Comparison of ENCODE assay signal across 16 cellular contexts in genomic region chr6:24765968-24766367, GRCh38. TPM values are rescaled to one million over a fixed set of nuclear protein-coding genes. Genes with fewer than 3 reads are reported as not detected.
A peak's percentile ranks its signal among the peaks of the same experiment; 100 is the strongest.
DNase-seq lines count a peak whose midpoint lies in the region; ATAC-seq, FAIRE-seq and TF ChIP-seq lines count a peak whose summit lies in the region.
"Not testable (repeated sequence)": the region's sequence is repeated elsewhere in the genome, so short reads cannot be mapped to it uniquely, and the experiment has no call there.
"Had no signal": no experiment of that assay in that cellular context is flagged by ENCODE, and none has a peak within 500 bp of the region (broad histone marks: within the 10 kb centered on the region; RNA-seq: fewer than 3 reads in every experiment).

No MANE protein-coding gene starts in this region.

- DNase-seq in Calu3; body of pancreas; HepG2 (ENCODE audit: low spot score); neuronal stem cell (ENCODE audit: low spot score); testis: not testable (repeated sequence)
- peak in 1 of 6 donors; percentile 61 for DNase-seq in pancreas

- CTCF ChIA-PET in Calu3 (lab: Charles Lee) (interaction anchor here (0.7 to 2.6 kb wide), 7 partner anchors 23 to 252 kb away, joined by 3 to 23 read pairs (median 7); partner anchors contain the start of gene C6orf62), HepG2 (lab: Yijun Ruan, JAX; ENCODE audit: low intra/inter-chr PET ratio, low total read pairs) (interaction anchor here (1.7 to 1.8 kb wide), 2 partner anchors 182 to 185 kb away, joined by 5 read pairs; no protein-coding TSS in a partner anchor)

- POLR2A ChIA-PET in HepG2 (lab: Yijun Ruan, JAX), result interaction anchor here (1.1 to 1.4 kb wide), 2 partner anchors 44 to 63 kb away, joined by 3 to 4 read pairs; no protein-coding TSS in a partner anchor

- not testable (repeated sequence) for H3K9me3 Mint-ChIP-seq in Calu3 (ENCODE audit: low read depth, unreplicated experiment); dendritic cell treated with granulocyte-macrophage colony-stimulating factor and Interleukin-4, amounts not matched to agents 40 ng/mL and 50 ng/mL, for 4 days

- H3K23ac ChIP-seq in neuronal stem cell (ENCODE audit: low read depth, low read length, poor library complexity), result not testable (repeated sequence)

- not testable (repeated sequence) for H3K79me1 ChIP-seq in neuronal stem cell (ENCODE audit: low read depth, low read length)

- WGBS in body of pancreas, 2 donors, result 48 to 93% methylated on average over 11 to 12 of the region's 26 CpGs
- WGBS in HepG2 (ENCODE audit: low lambda C conversion rate), result 86% methylated on average over 2 of the region's 26 CpGs
- no CpG with 5 or more reads among the region's 26 CpGs for WGBS in neuronal stem cell (ENCODE audit: extremely low coverage in 2 of 2, insufficient read length in 2 of 2, insufficient replicate concordance in 1 of 2), 2 donors
- WGBS in pancreas, 2 donors, result 82 to 94% methylated on average over 12 to 23 of the region's 26 CpGs
- 86% methylated on average over 24 of the region's 26 CpGs; no CpG with 5 or more reads in 1 of the 2 donors for WGBS in testis, 2 donors

- intact Hi-C loops in Calu3 (cut with micrococcal nuclease; ENCODE audit: unreplicated experiment) (loop anchor here (1.0 kb wide), 5 partner anchors 48 to 241 kb away; no protein-coding TSS in a partner anchor), body of pancreas (cut with DNase I) (loop anchor here (5.0 to 10.0 kb wide), 2 partner anchors 51 to 184 kb away; partner anchors contain the start of gene C6orf62), HepG2 (cut with micrococcal nuclease; ENCODE audit: unreplicated experiment) (loop anchor here (1.0 kb wide), 1 partner anchor 185 kb away; no protein-coding TSS in a partner anchor), pancreas (cut with DNase I) (loop anchor here in 2 of 3 donors (5.0 to 10.0 kb wide), 2 partner anchors 181 to 184 kb away; no protein-coding TSS in a partner anchor), testis (cut with DNase I; ENCODE audit: low total_unique reads) (loop anchor here (10.0 kb wide), 1 partner anchor 181 kb away; no protein-coding TSS in a partner anchor)
- intact Hi-C loops in dendritic cell treated with granulocyte-macrophage colony-stimulating factor and Interleukin-4, amounts not matched to agents 40 ng/mL and 50 ng/mL, for 4 days (cut with micrococcal nuclease), result loop anchor here (1.0 kb wide), 2 partner anchors 48 to 185 kb away; no protein-coding TSS in a partner anchor

- peak overlapping the region; percentile 35; the same call in 1 of the 2 replicates for H3K27ac ChIP-seq in VCaP
- H3K27ac ChIP-seq in body of pancreas, result peak overlapping the region in 3 of 4 donors; percentile 54 to 77 (median 64)
- H3K27ac ChIP-seq in HepG2 (ENCODE audit: extremely low read length, insufficient read depth, low read length); neuronal stem cell (replicated peaks; ENCODE audit: low read length); testis: not testable (repeated sequence)
- peak overlapping the region in 3 of 4 donors; percentile 15 to 51 (median 28) for H3K27ac ChIP-seq in pancreas

- H3K36me3 ChIP-seq in body of pancreas (replicated peaks in 1 of 2; ENCODE audit: insufficient read depth in 1 of 2, low read depth in 2 of 2); HepG2 (replicated peaks in 1 of 2; ENCODE audit: control insufficient read depth in 1 of 2, insufficient read depth in 2 of 2, low read length in 2 of 2); neuronal stem cell (replicated peaks in 1 of 2; ENCODE audit: control insufficient read depth in 2 of 2, insufficient read depth in 2 of 2, low read length in 2 of 2); pancreas; testis (ENCODE audit: low read depth, missing control alignments): not testable (repeated sequence)

- not testable (repeated sequence) for H4K20me1 ChIP-seq in HepG2 (ENCODE audit: insufficient read depth, low read length)

- H3K4me2 ChIP-seq in HepG2 (ENCODE audit: low read depth, low read length); neuronal stem cell (ENCODE audit: insufficient read depth, low read length, poor library complexity, severe bottlenecking): not testable (repeated sequence)

- H2BK12ac ChIP-seq in neuronal stem cell (ENCODE audit: low read length), result not testable (repeated sequence)

- not testable (repeated sequence) for H2BK5ac ChIP-seq in neuronal stem cell (ENCODE audit: low read length)

- H3K4me3 Mint-ChIP-seq in Calu3 (ENCODE audit: low read depth, unreplicated experiment), result peak overlapping the region; percentile 27
- H3K4me3 Mint-ChIP-seq in dendritic cell treated with granulocyte-macrophage colony-stimulating factor and Interleukin-4, amounts not matched to agents 40 ng/mL and 50 ng/mL, for 4 days, result not testable (repeated sequence)

- H3K27me3 ChIP-seq in body of pancreas; HepG2 (ENCODE audit: control insufficient read depth in 1 of 2, insufficient read depth in 2 of 2, low read length in 2 of 2); neuronal stem cell (ENCODE audit: control insufficient read depth in 3 of 3, insufficient read depth in 3 of 3, low read depth in 1 of 3, low read length in 3 of 3); pancreas; testis: not testable (repeated sequence)

- not testable (repeated sequence) for TF ChIP-seq POLR2A in body of pancreas (IDR thresholded peaks at IDR 0.05); HepG2 (IDR thresholded peaks at IDR 0.05; ENCODE audit: insufficient read depth in 1 of 2, low read depth in 2 of 2, low read length in 2 of 2); testis (IDR thresholded peaks at IDR 0.05)

- H3K14ac ChIP-seq in neuronal stem cell (ENCODE audit: low read length), result not testable (repeated sequence)

- not testable (repeated sequence) for H3K18ac ChIP-seq in neuronal stem cell (ENCODE audit: low read length)

- peaks cover 25% of the 10 kb centered on the region for H3K4me1 Mint-ChIP-seq in Calu3 (ENCODE audit: low read depth, unreplicated experiment)
- peaks cover 21% of the 10 kb centered on the region for H3K4me1 Mint-ChIP-seq in dendritic cell treated with granulocyte-macrophage colony-stimulating factor and Interleukin-4, amounts not matched to agents 40 ng/mL and 50 ng/mL, for 4 days (ENCODE audit: low read depth)

- not testable (repeated sequence) for TF ChIP-seq CTCF in Calu3 (IDR thresholded peaks at IDR 0.05; ENCODE audit: unreplicated experiment); VCaP (conservative IDR thresholded peaks at IDR 0.05); body of pancreas (IDR thresholded peaks at IDR 0.05); HepG2 (CRISPR knock-in tag; IDR thresholded peaks at IDR 0.05); pancreas (IDR thresholded peaks at IDR 0.05); testis (IDR thresholded peaks at IDR 0.05)

- TF ChIP-seq RAD21 in HepG2 (CRISPR knock-in tag; IDR thresholded peaks at IDR 0.05), result not testable (repeated sequence)

- not testable (repeated sequence) for ATAC-seq in body of pancreas, HepG2, pancreas

- not testable (repeated sequence) for H4K91ac ChIP-seq in neuronal stem cell (ENCODE audit: low read depth, low read length, poor library complexity)

- not testable (repeated sequence) for H3K9me3 ChIP-seq in body of pancreas; HepG2 (ENCODE audit: low read length); neuronal stem cell (replicated peaks in 1 of 2; ENCODE audit: control insufficient read depth in 2 of 2, insufficient read depth in 1 of 2, low read depth in 1 of 2, low read length in 2 of 2); pancreas; testis

- not testable (repeated sequence) for H3K9ac ChIP-seq in HepG2 (ENCODE audit: insufficient read depth, low read depth, low read length); neuronal stem cell (ENCODE audit: low read depth, low read length, poor library complexity)

- not testable (repeated sequence) for H2AK5ac ChIP-seq in neuronal stem cell (ENCODE audit: low read depth, low read length)

- H2BK15ac ChIP-seq in neuronal stem cell (ENCODE audit: low read length), result not testable (repeated sequence)

- not testable (repeated sequence) for TF ChIP-seq EP300 in HepG2 (IDR thresholded peaks at IDR 0.05; ENCODE audit: low read depth in 2 of 2, low read length in 2 of 2); HepG2 (CRISPR knock-in tag; IDR thresholded peaks at IDR 0.05; ENCODE audit: borderline replicate concordance)

- not testable (repeated sequence) for FAIRE-seq in HepG2 (lab: Jason Lieb, UNC); pancreas (lab: Jason Lieb, UNC)

- H3K4me3 ChIP-seq in body of pancreas; HepG2 (replicated peaks in 1 of 3; ENCODE audit: insufficient read depth in 1 of 3, low read depth in 2 of 3, low read length in 3 of 3); neuronal stem cell (ENCODE audit: low read length in 2 of 2); pancreas: not testable (repeated sequence)
- H3K4me3 ChIP-seq in testis, result peak overlapping the region; percentile 10 to 41

- not testable (repeated sequence) for BruUV-seq in Calu3 (replicated peaks; lab: Mats Ljungman, UMichigan); HepG2 (replicated peaks; lab: Mats Ljungman, UMichigan)

- not testable (repeated sequence) for H3K27me3 Mint-ChIP-seq in Calu3 (ENCODE audit: unreplicated experiment); dendritic cell treated with granulocyte-macrophage colony-stimulating factor and Interleukin-4, amounts not matched to agents 40 ng/mL and 50 ng/mL, for 4 days

- H3K27ac Mint-ChIP-seq in Calu3 (ENCODE audit: unreplicated experiment), result not testable (repeated sequence)
- peak overlapping the region; percentile 6 for H3K27ac Mint-ChIP-seq in dendritic cell treated with granulocyte-macrophage colony-stimulating factor and Interleukin-4, amounts not matched to agents 40 ng/mL and 50 ng/mL, for 4 days

- peaks cover 43% of the 10 kb centered on the region for H3K4me1 ChIP-seq in body of pancreas
- H3K4me1 ChIP-seq in HepG2 (ENCODE audit: insufficient read depth, low read length), result peaks cover 34% of the 10 kb centered on the region
- H3K4me1 ChIP-seq in neuronal stem cell (ENCODE audit: control insufficient read depth in 2 of 2, insufficient read depth in 1 of 2, low read depth in 1 of 2, low read length in 2 of 2); testis: not testable (repeated sequence)
- H3K4me1 ChIP-seq in pancreas, result peaks cover 8 to 12% (median 10%) of the 10 kb centered on the region in 3 donors

- in situ Hi-C loops in HepG2 (cut with HindIII; ENCODE audit: extremely low pct_ligation_motif_present, low pct_unique_long_range_greater_than_20kb), result loop anchor here (5.0 kb wide), 1 partner anchor 184 kb away; no protein-coding TSS in a partner anchor

- not testable (repeated sequence) for H4K8ac ChIP-seq in neuronal stem cell (ENCODE audit: low read depth, low read length)

- H2AFZ ChIP-seq in HepG2 (ENCODE audit: low read length), result not testable (repeated sequence)
- peak overlapping the region; percentile 35 for H2AFZ ChIP-seq in neuronal stem cell (ENCODE audit: low read length)

- H2BK120ac ChIP-seq in neuronal stem cell (ENCODE audit: low read depth, low read length), result not testable (repeated sequence)

- not testable (repeated sequence) for H3K4ac ChIP-seq in neuronal stem cell (ENCODE audit: low read length)

- not testable (repeated sequence) for H3K79me2 ChIP-seq in HepG2 (ENCODE audit: insufficient read depth, low read length)

- H3K36me3 Mint-ChIP-seq in Calu3 (ENCODE audit: insufficient read depth, unreplicated experiment); dendritic cell treated with granulocyte-macrophage colony-stimulating factor and Interleukin-4, amounts not matched to agents 40 ng/mL and 50 ng/mL, for 4 days (ENCODE audit: low read depth): not testable (repeated sequence)

RNA-seq across cellular contexts. Expression of gene GMNN, which starts 8.8 kb away (rescaled TPM):
- total RNA-seq in Calu3 (2022) (183 and 200 TPM in 2 replicates), body of pancreas (10 to 100 TPM; 39.2 to 42.8 TPM), HepG2 (2016; rRNA removed; fragmentation: Illumina TruSeq; extraction: Trizol) (154 and 228 TPM in 2 replicates), pancreas (10 to 100 TPM; 36.5 to 69.4 (median 50.3) TPM), testis (10 to 100 TPM; 23.8 to 37.4 TPM)
- total RNA-seq in HepG2 (2016; cell fraction: cytosol; rRNA removed; fragmentation: Illumina TruSeq; extraction: Trizol; ENCODE audit: low read depth), result 56.6 and 64.1 TPM in 2 replicates
- total RNA-seq in HepG2 (2016; cell fraction: insoluble cytoplasmic fraction; rRNA removed; fragmentation: Illumina TruSeq; extraction: Trizol), result 154 and 231 TPM in 2 replicates
- total RNA-seq in HepG2 (2016; cell fraction: membrane; rRNA removed; fragmentation: Illumina TruSeq; extraction: Trizol), result 68.9 and 73.8 TPM in 2 replicates
- total RNA-seq in HepG2 (2016; cell fraction: nucleus; rRNA removed; fragmentation: Illumina TruSeq; extraction: Trizol), result 108 and 117 TPM in 2 replicates
- polyA plus RNA-seq in HepG2 (2011; rRNA removed) (41.6 and 61.8 TPM in 2 replicates), pancreas (10 to 100 TPM; 44.4 to 57.0 TPM), testis (ENCODE audit: insufficient read depth, low read depth, low replicate concordance) (67.2 TPM)
- 38.6 and 39.1 TPM in 2 replicates for polyA plus RNA-seq in HepG2 (2011; cell fraction: cytosol; rRNA removed)
- polyA plus RNA-seq in HepG2 (2011; cell fraction: nucleus; rRNA removed), result 27.0 and 29.5 TPM in 2 replicates
- 64.4 and 82.5 TPM in 2 replicates for polyA plus RNA-seq in HepG2 (2012)
- polyA plus RNA-seq in HepG2 (2016; cell fraction: cytosol; fragmentation: Illumina TruSeq; extraction: Trizol; ENCODE audit: low read depth), result 38.2 and 45.0 TPM in 2 replicates
- polyA plus RNA-seq in HepG2 (2016; cell fraction: insoluble cytoplasmic fraction; fragmentation: Illumina TruSeq; extraction: Trizol; ENCODE audit: low read depth), result 256 and 266 TPM in 2 replicates
- 43.5 and 50.5 TPM in 2 replicates for polyA plus RNA-seq in HepG2 (2016; cell fraction: membrane; fragmentation: Illumina TruSeq; extraction: Trizol; ENCODE audit: low read depth)
- 137 and 150 TPM in 2 replicates for polyA plus RNA-seq in HepG2 (2016; cell fraction: nucleus; fragmentation: Illumina TruSeq; extraction: Trizol; ENCODE audit: insufficient read depth, low read depth)
- 38.8 and 71.1 TPM in 2 replicates for polyA minus RNA-seq in HepG2 (2011; rRNA and poly(A)+ RNA removed; ENCODE audit: low replicate concordance)
- polyA minus RNA-seq in HepG2 (2011; cell fraction: cytosol; rRNA and poly(A)+ RNA removed), result 28.4 and 37.2 TPM in 2 replicates
- polyA minus RNA-seq in HepG2 (2011; cell fraction: nucleus; rRNA and poly(A)+ RNA removed), result 67.4 and 86.9 TPM in 2 replicates
- 95.7 TPM for polyA plus RNA-seq in neuronal stem cell (2013, experiment 1 of 2)
- polyA plus RNA-seq in neuronal stem cell (2013, experiment 2 of 2), result 97.4 TPM

RNA-seq across cellular contexts. Expression of gene ARMH2, which starts 32.7 kb away (rescaled TPM):
- total RNA-seq in Calu3 (2022) (not detected in 2 replicates), body of pancreas (not detected), HepG2 (2016; rRNA removed; fragmentation: Illumina TruSeq; extraction: Trizol) (not detected in 2 replicates), pancreas (not detected), testis (1 to 10 TPM; 2.1 to 3.4 TPM)
- total RNA-seq in HepG2 (2016; cell fraction: cytosol; rRNA removed; fragmentation: Illumina TruSeq; extraction: Trizol; ENCODE audit: low read depth), result not detected in 2 replicates
- total RNA-seq in HepG2 (2016; cell fraction: insoluble cytoplasmic fraction; rRNA removed; fragmentation: Illumina TruSeq; extraction: Trizol), result not detected in 2 replicates
- total RNA-seq in HepG2 (2016; cell fraction: membrane; rRNA removed; fragmentation: Illumina TruSeq; extraction: Trizol), result not detected in 2 replicates
- not detected in 2 replicates for total RNA-seq in HepG2 (2016; cell fraction: nucleus; rRNA removed; fragmentation: Illumina TruSeq; extraction: Trizol)
- polyA plus RNA-seq in HepG2 (2011; rRNA removed) (not detected in 2 replicates), pancreas (not detected), testis (ENCODE audit: insufficient read depth, low read depth, low replicate concordance) (31.7 TPM)
- polyA plus RNA-seq in HepG2 (2011; cell fraction: cytosol; rRNA removed), result not detected in 2 replicates
- not detected in 2 replicates for polyA plus RNA-seq in HepG2 (2011; cell fraction: nucleus; rRNA removed)
- polyA plus RNA-seq in HepG2 (2012), result not detected in 2 replicates
- polyA plus RNA-seq in HepG2 (2016; cell fraction: cytosol; fragmentation: Illumina TruSeq; extraction: Trizol; ENCODE audit: low read depth), result not detected in 2 replicates
- not detected in 2 replicates for polyA plus RNA-seq in HepG2 (2016; cell fraction: insoluble cytoplasmic fraction; fragmentation: Illumina TruSeq; extraction: Trizol; ENCODE audit: low read depth)
- polyA plus RNA-seq in HepG2 (2016; cell fraction: membrane; fragmentation: Illumina TruSeq; extraction: Trizol; ENCODE audit: low read depth), result not detected in 2 replicates
- polyA plus RNA-seq in HepG2 (2016; cell fraction: nucleus; fragmentation: Illumina TruSeq; extraction: Trizol; ENCODE audit: insufficient read depth, low read depth), result not detected in 2 replicates
- polyA minus RNA-seq in HepG2 (2011; rRNA and poly(A)+ RNA removed; ENCODE audit: low replicate concordance), result not detected in 2 replicates
- polyA minus RNA-seq in HepG2 (2011; cell fraction: cytosol; rRNA and poly(A)+ RNA removed), result not detected in 2 replicates
- polyA minus RNA-seq in HepG2 (2011; cell fraction: nucleus; rRNA and poly(A)+ RNA removed), result not detected in 2 replicates
- not detected for polyA plus RNA-seq in neuronal stem cell (2013, experiment 1 of 2)
- not detected for polyA plus RNA-seq in neuronal stem cell (2013, experiment 2 of 2)
- total RNA-seq: A172; A673; Caco-2; CD4-positive, alpha-beta T cell; Daoy had no signal
- polyA plus RNA-seq: A549, AG04450, BJ had no signal

RNA-seq across cellular contexts. Expression of gene C6orf62, which starts 47.0 kb away (rescaled TPM):
- total RNA-seq in Calu3 (2022) (334 and 370 TPM in 2 replicates), body of pancreas (10 to 100 TPM; 46.5 to 70.0 TPM), HepG2 (2016; rRNA removed; fragmentation: Illumina TruSeq; extraction: Trizol) (90.4 and 135 TPM in 2 replicates), pancreas (10 to 100 TPM; 33.7 to 85.6 (median 53.2) TPM), testis (100 to 1,000 TPM; 109 to 128 TPM)
- total RNA-seq in HepG2 (2016; cell fraction: cytosol; rRNA removed; fragmentation: Illumina TruSeq; extraction: Trizol; ENCODE audit: low read depth), result 24.8 and 26.7 TPM in 2 replicates
- 89.3 and 123 TPM in 2 replicates for total RNA-seq in HepG2 (2016; cell fraction: insoluble cytoplasmic fraction; rRNA removed; fragmentation: Illumina TruSeq; extraction: Trizol)
- total RNA-seq in HepG2 (2016; cell fraction: membrane; rRNA removed; fragmentation: Illumina TruSeq; extraction: Trizol), result 130 and 133 TPM in 2 replicates
- total RNA-seq in HepG2 (2016; cell fraction: nucleus; rRNA removed; fragmentation: Illumina TruSeq; extraction: Trizol), result 66.3 and 75.0 TPM in 2 replicates
- polyA plus RNA-seq in HepG2 (2011; rRNA removed) (54.8 and 55.6 TPM in 2 replicates), pancreas (10 to 100 TPM; 45.7 to 52.4 TPM), testis (ENCODE audit: insufficient read depth, low read depth, low replicate concordance) (139 TPM)
- polyA plus RNA-seq in HepG2 (2011; cell fraction: cytosol; rRNA removed), result 18.8 and 39.1 TPM in 2 replicates
- 24.8 and 28.1 TPM in 2 replicates for polyA plus RNA-seq in HepG2 (2011; cell fraction: nucleus; rRNA removed)
- polyA plus RNA-seq in HepG2 (2012), result 49.0 and 57.3 TPM in 2 replicates
- 13.5 and 14.0 TPM in 2 replicates for polyA plus RNA-seq in HepG2 (2016; cell fraction: cytosol; fragmentation: Illumina TruSeq; extraction: Trizol; ENCODE audit: low read depth)
- 91.3 and 99.8 TPM in 2 replicates for polyA plus RNA-seq in HepG2 (2016; cell fraction: insoluble cytoplasmic fraction; fragmentation: Illumina TruSeq; extraction: Trizol; ENCODE audit: low read depth)
- 58.3 and 65.2 TPM in 2 replicates for polyA plus RNA-seq in HepG2 (2016; cell fraction: membrane; fragmentation: Illumina TruSeq; extraction: Trizol; ENCODE audit: low read depth)
- polyA plus RNA-seq in HepG2 (2016; cell fraction: nucleus; fragmentation: Illumina TruSeq; extraction: Trizol; ENCODE audit: insufficient read depth, low read depth), result 80.5 and 88.9 TPM in 2 replicates
- 48.0 and 61.4 TPM in 2 replicates for polyA minus RNA-seq in HepG2 (2011; rRNA and poly(A)+ RNA removed; ENCODE audit: low replicate concordance)
- 47.3 and 69.6 TPM in 2 replicates for polyA minus RNA-seq in HepG2 (2011; cell fraction: cytosol; rRNA and poly(A)+ RNA removed)
- polyA minus RNA-seq in HepG2 (2011; cell fraction: nucleus; rRNA and poly(A)+ RNA removed), result 76.8 and 83.0 TPM in 2 replicates
- 51.6 TPM for polyA plus RNA-seq in neuronal stem cell (2013, experiment 1 of 2)
- 52.1 TPM for polyA plus RNA-seq in neuronal stem cell (2013, experiment 2 of 2)
